In the genomic region with DNA sequence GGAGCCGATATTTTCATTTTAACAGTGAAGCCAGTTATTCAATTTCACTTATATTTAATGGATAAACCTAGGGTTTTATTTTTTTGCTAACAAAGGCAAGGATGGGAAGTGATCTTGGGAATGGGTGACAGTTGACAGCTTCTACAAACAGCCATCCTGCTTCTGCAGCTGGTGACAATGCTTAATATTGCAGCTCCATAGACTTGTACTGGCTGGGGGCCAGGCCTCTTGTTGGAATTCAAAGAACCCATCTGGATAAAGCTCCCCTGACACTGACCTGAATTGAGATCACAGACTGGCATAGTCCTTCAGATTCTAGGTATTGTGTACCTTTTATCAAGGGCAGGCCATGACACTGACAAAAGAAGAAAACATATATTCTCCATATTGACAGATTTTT, we compare ENCODE assay signal across 18 cellular contexts.
A peak's percentile ranks its signal among the peaks of the same experiment; 100 is the strongest.
DNase-seq lines count a peak whose midpoint lies in the region; TF ChIP-seq lines count a peak whose summit lies in the region.
"Had no signal": no experiment of that assay in that cellular context is flagged by ENCODE, and none has a peak within 500 bp of the region (broad histone marks: within the 10 kb centered on the region; RNA-seq: fewer than 3 reads in every experiment).

No MANE protein-coding gene starts in this region.

- no peaks in the 10 kb centered on the region for H3K4me1 ChIP-seq in Karpas-422 (ENCODE audit: low read length)
- no peaks in the 10 kb centered on the region for H3K4me1 ChIP-seq in right atrium auricular region
- H3K4me1 ChIP-seq: body of pancreas, colonic mucosa, right lobe of liver, uterus had no signal

- H4K20me1 ChIP-seq in Karpas-422 (ENCODE audit: insufficient read depth, low read depth, low read length) = no peaks in the 10 kb centered on the region

- H3K4me3 ChIP-seq in Karpas-422 (ENCODE audit: low read length) (no peak overlapping the region), right atrium auricular region (no peak overlapping the region)
- H3K4me3 ChIP-seq: body of pancreas, colonic mucosa, right lobe of liver, uterus had no signal

- H3K27ac ChIP-seq in Karpas-422 (ENCODE audit: low read length) = no peak overlapping the region
- no peak overlapping the region for H3K27ac ChIP-seq in right atrium auricular region
- H3K27ac ChIP-seq: body of pancreas, colonic mucosa, right lobe of liver, uterus had no signal

- H3K27me3 ChIP-seq in Karpas-422 (ENCODE audit: low read length) (no peaks in the 10 kb centered on the region), right atrium auricular region (no peaks in the 10 kb centered on the region)
- H3K27me3 ChIP-seq: body of pancreas, colonic mucosa, right lobe of liver, uterus had no signal

- no peaks in the 10 kb centered on the region for H3K9me2 ChIP-seq in Karpas-422 (replicated peaks; ENCODE audit: insufficient read depth, low read length)

- TF ChIP-seq CTCF in right atrium auricular region (IDR thresholded peaks at IDR 0.05) = no peak

- H3K9me3 ChIP-seq in Karpas-422 (ENCODE audit: low read length) (peaks cover 53% of the 10 kb centered on the region), right atrium auricular region (no peaks in the 10 kb centered on the region)
- H3K9me3 ChIP-seq: body of pancreas, colonic mucosa, right lobe of liver, uterus had no signal

- H2AFZ ChIP-seq in Karpas-422 (ENCODE audit: low read length) = no peak overlapping the region

- H3K4me2 ChIP-seq in Karpas-422 (ENCODE audit: low read depth, low read length, poor library complexity, severe bottlenecking) = no peak overlapping the region

- DNase-seq in NCI-H2196 (lab: John Stamatoyannopoulos, UW; ENCODE audit: unreplicated experiment) (peak; percentile 22), NCI-H2196 treated with DMSO at 0.1 percent for 48 hours (lab: John Stamatoyannopoulos, UW; ENCODE audit: unreplicated experiment) (no peak), NCI-H2029 (lab: John Stamatoyannopoulos, UW) (peak; percentile 42), NCI-H748 (lab: John Stamatoyannopoulos, UW; ENCODE audit: unreplicated experiment) (peak; percentile 91), retina (peak; percentile 18), Karpas-422 (no peak), right atrium auricular region (ENCODE audit: low spot score) (no peak), HT-29 (ENCODE audit: low spot score) (no peak)
- DNase-seq: activated naive CD4-positive, alpha-beta T cell treated with anti-CD3 and anti-CD28 coated beads, Interleukin-2, amount 50 U/mL, for 16 hours; CD4-positive, alpha-beta T cell; colonic mucosa; foreskin melanocyte; left colon; NCI-H526; right lobe of liver; SW 1271; uterus had no signal

- H3K9ac ChIP-seq in Karpas-422 (ENCODE audit: low read length) = no peak overlapping the region

- H3K79me2 ChIP-seq in Karpas-422 (ENCODE audit: low read length) = no peaks in the 10 kb centered on the region

- H3K36me3 ChIP-seq in Karpas-422 (ENCODE audit: insufficient read depth, low read length) (no peaks in the 10 kb centered on the region), right atrium auricular region (no peaks in the 10 kb centered on the region)
- H3K36me3 ChIP-seq: colonic mucosa, right lobe of liver, uterus had no signal

Comparison
In these comparisons a context has a peak if more than half of its experiments do, and no peak if none do; other contexts are left out.
1. DNase-seq: peak in NCI-H2196 (single experiment), NCI-H2029 (single experiment), NCI-H748 (single experiment) and retina (single experiment); none in NCI-H2196 treated with DMSO at 0.1 percent for 48 hours (single experiment), Karpas-422 (single experiment), right atrium auricular region (single experiment) and HT-29 (single experiment).